In the genomic region with DNA sequence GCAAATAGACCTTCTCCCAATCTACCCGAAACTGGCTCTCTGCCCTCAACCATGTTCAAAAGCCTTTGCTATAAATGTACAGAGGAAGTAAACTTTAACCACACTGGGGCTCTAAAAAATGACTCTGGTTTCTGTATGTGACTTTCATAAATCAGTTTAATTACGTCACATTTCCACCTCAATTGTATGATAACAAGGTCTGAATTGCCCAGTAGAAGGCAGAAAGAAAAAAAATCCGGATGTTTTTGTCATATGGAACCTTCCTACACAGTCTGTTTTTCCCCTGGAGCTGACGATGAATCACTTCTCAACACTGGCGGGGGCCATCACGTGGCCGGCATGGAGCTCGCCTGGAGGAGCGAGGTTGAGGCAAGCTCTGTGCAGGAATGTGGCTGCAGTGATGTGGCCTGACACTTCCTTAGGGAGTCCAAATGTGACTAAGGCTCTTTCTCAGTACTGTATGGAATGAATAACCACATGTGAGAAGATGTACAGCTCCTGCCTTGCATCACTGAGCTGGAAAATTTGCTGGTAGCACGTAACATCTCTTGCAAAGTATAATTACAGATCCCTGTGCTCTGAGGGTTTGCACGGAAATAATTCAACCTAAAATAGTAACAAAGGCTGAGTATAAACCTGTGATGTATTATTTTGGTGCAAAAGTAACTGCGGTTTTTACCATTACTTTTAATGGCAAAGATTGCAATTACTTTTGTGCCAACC, we compare ENCODE assay signal across 8 cellular contexts. TPM values are rescaled to one million over a fixed set of nuclear protein-coding genes. Genes with fewer than 3 reads are reported as not detected.
DNase-seq lines count a peak whose midpoint lies in the region; ATAC-seq, FAIRE-seq and TF ChIP-seq lines count a peak whose summit lies in the region.

No MANE protein-coding gene starts in this region.

- CTCF ChIA-PET in activated CD4-positive, alpha-beta T cell treated with anti-CD3 and anti-CD28 coated beads, Interleukin-2, amount 10 ng/mL, durations not matched to agents 7 days and 5 days (lab: Charles Lee) = interaction anchor here (0.6 to 1.6 kb wide), 6 partner anchors 9 to 552 kb away, joined by 3 to 5 read pairs (median 4); no protein-coding TSS in a partner anchor

- peaks cover 18% of the 10 kb centered on the region for H3F3A ChIP-seq in MM.1S (ENCODE audit: insufficient read depth, low read length)

- H3K4me1 ChIP-seq in MM.1S (ENCODE audit: low read length) = peaks cover 24% of the 10 kb centered on the region
- H3K4me1 ChIP-seq in colonic mucosa = peaks cover 11% of the 10 kb centered on the region
- peaks cover 3 to 8% of the 10 kb centered on the region in 2 donors for H3K4me1 ChIP-seq in lung (ENCODE audit: control insufficient read depth in 2 of 2, insufficient read depth in 2 of 2, low read length in 2 of 2)

- H3K9me3 ChIP-seq in MM.1S (replicated peaks; ENCODE audit: insufficient read depth, low read length) (no peaks in the 10 kb centered on the region), colonic mucosa (no peaks in the 10 kb centered on the region), lung (ENCODE audit: control insufficient read depth in 2 of 2, insufficient read depth in 1 of 2, low read length in 1 of 2) (no peaks in the 10 kb centered on the region)

- H3K27me3 ChIP-seq in MM.1S (replicated peaks; ENCODE audit: insufficient read depth, low read length) (no peaks in the 10 kb centered on the region), colonic mucosa (no peaks in the 10 kb centered on the region), lung (ENCODE audit: control insufficient read depth, insufficient read depth) (no peaks in the 10 kb centered on the region)

- H3K9ac ChIP-seq in MM.1S (ENCODE audit: low read length) = peak overlapping the region; percentile 58; the same call in 1 of the 2 replicates
- peak overlapping the region in 1 of 2 donors; percentile 48 for H3K9ac ChIP-seq in colonic mucosa (ENCODE audit: low read depth in 2 of 2, low read length in 2 of 2)

- intact Hi-C loops in colonic mucosa (cut with DNase I) = loop anchor here (5.0 kb wide), 1 partner anchor 58 kb away; the partner anchor contains the start of gene SNX9

- H3K4me3 ChIP-seq in MM.1S (ENCODE audit: low read length) = peak overlapping the region; percentile 50; the same call in 1 of the 2 replicates
- H3K4me3 ChIP-seq in colonic mucosa = no peak overlapping the region
- no peak overlapping the region for H3K4me3 ChIP-seq in lung

- H3K4me3 Mint-ChIP-seq in activated CD4-positive, alpha-beta T cell treated with anti-CD3 and anti-CD28 coated beads, Interleukin-2, amount 10 ng/mL, durations not matched to agents 7 days and 5 days = peak overlapping the region; percentile 33

- TF ChIP-seq CTCF in MM.1S (IDR thresholded peaks at IDR 0.05; ENCODE audit: low read length) (no peak), colonic mucosa (IDR thresholded peaks at IDR 0.05) (no peak), lung (IDR thresholded peaks at IDR 0.05; ENCODE audit: control extremely low read depth, extremely low read depth) (no peak)

- H3K36me3 ChIP-seq in MM.1S (replicated peaks; ENCODE audit: insufficient read depth, low read length) = no peaks in the 10 kb centered on the region
- no peaks in the 10 kb centered on the region for H3K36me3 ChIP-seq in colonic mucosa
- no peaks in the 10 kb centered on the region for H3K36me3 ChIP-seq in lung (ENCODE audit: control insufficient read depth in 2 of 2, insufficient read depth in 2 of 2, low read length in 2 of 2)

- H3K4me2 ChIP-seq in MM.1S (ENCODE audit: low read depth, low read length) = peak overlapping the region; percentile 92

- ATAC-seq in lung (ENCODE audit: insufficient read depth, low FRiP score) = peak; percentile 71

- H3K4me1 Mint-ChIP-seq in activated CD4-positive, alpha-beta T cell treated with anti-CD3 and anti-CD28 coated beads, Interleukin-2, amount 10 ng/mL, durations not matched to agents 7 days and 5 days = peaks cover 68% of the 10 kb centered on the region

- H3K36me3 Mint-ChIP-seq in activated CD4-positive, alpha-beta T cell treated with anti-CD3 and anti-CD28 coated beads, Interleukin-2, amount 10 ng/mL, durations not matched to agents 7 days and 5 days (ENCODE audit: low read depth) = no peaks in the 10 kb centered on the region

- TF ChIP-seq POLR2A in H54 (IDR thresholded peaks at IDR 0.05; ENCODE audit: low read depth, low read length) = no peak

- no peaks in the 10 kb centered on the region for H4K20me1 ChIP-seq in MM.1S (ENCODE audit: insufficient read depth, low read length)

- WGBS in lung, 2 donors = 9 to 21% methylated on average over 12 of the region's 12 CpGs

- H3K27ac Mint-ChIP-seq in activated CD4-positive, alpha-beta T cell treated with anti-CD3 and anti-CD28 coated beads, Interleukin-2, amount 10 ng/mL, durations not matched to agents 7 days and 5 days = peak overlapping the region; percentile 83

- H3K27me3 Mint-ChIP-seq in activated CD4-positive, alpha-beta T cell treated with anti-CD3 and anti-CD28 coated beads, Interleukin-2, amount 10 ng/mL, durations not matched to agents 7 days and 5 days = peaks cover 24% of the 10 kb centered on the region

- FAIRE-seq in H54 (lab: Jason Lieb, UNC) = peak; percentile 77

- no peaks in the 10 kb centered on the region for H3K9me3 Mint-ChIP-seq in activated CD4-positive, alpha-beta T cell treated with anti-CD3 and anti-CD28 coated beads, Interleukin-2, amount 10 ng/mL, durations not matched to agents 7 days and 5 days

- DNase-seq in EL = peak; percentile 100
- peak; percentile 55 for DNase-seq in H54 (ENCODE audit: insufficient read length, low spot score)
- peak; percentile 77 for DNase-seq in MM.1S
- DNase-seq in activated CD4-positive, alpha-beta T cell treated with anti-CD3 and anti-CD28 coated beads, Interleukin-2, amount 10 ng/mL, durations not matched to agents 7 days and 5 days = peak; percentile 84
- peak; percentile 87 for DNase-seq in colonic mucosa
- peak; percentile 64 for DNase-seq in lung (ENCODE audit: low spot score)
- peak; percentile 70 to 87 (median 76) for DNase-seq in stimulated activated CD4-positive, alpha-beta T cell treated with anti-CD3 and anti-CD28 coated beads, TNF-alpha, amount 100 ng/mL, for 24 hours (ENCODE audit: low read depth in 3 of 3)
- DNase-seq in SK-N-DZ (ENCODE audit: low spot score) = no peak

- POLR2A ChIA-PET in activated CD4-positive, alpha-beta T cell treated with anti-CD3 and anti-CD28 coated beads, Interleukin-2, amount 10 ng/mL, durations not matched to agents 7 days and 5 days (lab: Charles Lee) = interaction anchor here (0.6 kb wide), 2 partner anchors 44 to 220 kb away, joined by 3 to 4 read pairs; no protein-coding TSS in a partner anchor

- H3K9me2 ChIP-seq in MM.1S (replicated peaks; ENCODE audit: insufficient read depth, low read length) = no peaks in the 10 kb centered on the region

- H3K79me2 ChIP-seq in MM.1S (ENCODE audit: low read length) = no peaks in the 10 kb centered on the region

- no peak overlapping the region for H2AFZ ChIP-seq in MM.1S (ENCODE audit: low read length)

- H3K27ac ChIP-seq in MM.1S (ENCODE audit: low read length) (peak overlapping the region; percentile 99), colonic mucosa (peak overlapping the region; percentile 89), lung (ENCODE audit: low read depth in 1 of 2, low read length in 1 of 2) (peak overlapping the region; percentile 29 to 68)

RNA-seq across cellular contexts. Expression of gene SNX9, which starts 58.5 kb away (rescaled TPM):
- total RNA-seq in activated CD4-positive, alpha-beta T cell treated with anti-CD3 and anti-CD28 coated beads, Interleukin-2, amount 10 ng/mL, durations not matched to agents 7 days and 5 days = 10 to 100 TPM in 1 of 2 experiments, 1 to 10 TPM in 1; 9.4 to 10.7 TPM
- total RNA-seq in colonic mucosa (10 to 100 TPM; 37.3 to 81.7 TPM), lung (10 to 100 TPM; 22.7 to 35.0 TPM)
- polyA plus RNA-seq in lung = 10 to 100 TPM; 13.8 to 24.9 TPM
- 4.7 and 5.3 TPM in 2 replicates for polyA plus RNA-seq in SK-N-DZ (2014; cell fraction: cytosol; rRNA removed)
- 4.4 and 5.5 TPM in 2 replicates for polyA plus RNA-seq in SK-N-DZ (2014; cell fraction: nucleus; rRNA removed)

Comparison
In these comparisons a context has a peak if more than half of its experiments do, and no peak if none do; other contexts are left out.
1. H3K27ac ChIP-seq: peak in every context shown above with its lines; median percentile 99 in MM.1S; 89 in colonic mucosa; 48 in lung.